Comparison of ENCODE assay signal across 9 cellular contexts in the genomic region with DNA sequence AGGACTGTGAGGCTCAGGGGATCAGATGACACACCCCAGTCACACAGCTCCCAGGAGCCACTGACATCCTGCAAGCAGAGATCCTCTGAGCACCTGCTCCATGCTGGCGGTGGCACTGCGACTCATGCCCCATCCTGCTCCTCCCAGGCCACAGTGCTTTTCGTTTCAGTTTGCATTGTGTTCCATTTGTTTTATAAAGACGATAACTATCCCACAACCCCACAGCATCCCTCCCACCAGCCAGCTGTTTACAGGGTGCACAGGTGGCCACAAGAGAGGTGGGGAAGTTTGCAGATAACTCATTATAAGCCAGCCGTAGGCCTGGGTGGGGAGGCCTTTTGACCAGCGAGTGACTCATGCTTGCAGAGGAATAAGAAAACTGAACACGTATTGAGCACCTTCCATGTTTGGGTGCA. TPM values are rescaled to one million over a fixed set of nuclear protein-coding genes. Genes with fewer than 3 reads are reported as not detected.
A peak's percentile ranks its signal among the peaks of the same experiment; 100 is the strongest.
DNase-seq lines count a peak whose midpoint lies in the region; ATAC-seq, FAIRE-seq and TF ChIP-seq lines count a peak whose summit lies in the region.
"Had no signal": no experiment of that assay in that cellular context is flagged by ENCODE, and none has a peak within 500 bp of the region (broad histone marks: within the 10 kb centered on the region; RNA-seq: fewer than 3 reads in every experiment).

No MANE protein-coding gene starts in this region.

- no peaks in the 10 kb centered on the region for H3K27me3 Mint-ChIP-seq in MCF 10A (ENCODE audit: insufficient read depth, unreplicated experiment)

- WGBS in esophagus, 2 donors = 38 to 42% methylated on average over 7 of the region's 7 CpGs
- whole genome bisulfite sequencing in stomach, 5 donors = 15 to 35% (median 27%) methylated on average over 7 of the region's 7 CpGs

- H3K4me1 ChIP-seq in breast epithelium (no peaks in the 10 kb centered on the region), esophagus (ENCODE audit: control insufficient read depth in 2 of 2, insufficient read depth in 2 of 2, low read length in 1 of 2) (peaks cover 0 to 10% of the 10 kb centered on the region in 2 donors), stomach (peaks cover 15 to 35% (median 27%) of the 10 kb centered on the region in 4 donors)
- H3K4me1 ChIP-seq: spleen had no signal

- BruUV-seq in MCF 10A (replicated peaks; lab: Mats Ljungman, UMichigan) = no TSS peak

- H3K9me3 ChIP-seq in breast epithelium (no peaks in the 10 kb centered on the region), esophagus (ENCODE audit: control insufficient read depth in 2 of 2, insufficient read depth in 1 of 2, low read depth in 1 of 2, low read length in 1 of 2) (no peaks in the 10 kb centered on the region), stomach (no peaks in the 10 kb centered on the region)
- H3K9me3 ChIP-seq: spleen had no signal

- no peak for TF ChIP-seq EP300 in stomach (IDR thresholded peaks at IDR 0.05)

- CTCF ChIA-PET in MCF 10A (lab: Yijun Ruan, JAX) = interaction anchor here (0.6 to 1.5 kb wide), 7 partner anchors 19 to 138 kb away, joined by 3 to 4 read pairs (median 3); no protein-coding TSS in a partner anchor

- H3K36me3 ChIP-seq in breast epithelium (no peaks in the 10 kb centered on the region), esophagus (ENCODE audit: control insufficient read depth in 2 of 2, insufficient read depth in 2 of 2, low read length in 1 of 2) (no peaks in the 10 kb centered on the region), stomach (no peaks in the 10 kb centered on the region)
- H3K36me3 ChIP-seq: spleen had no signal

- no peak for TF ChIP-seq CTCF in MCF 10A (IDR thresholded peaks at IDR 0.05; ENCODE audit: unreplicated experiment)
- TF ChIP-seq CTCF in breast epithelium (IDR thresholded peaks at IDR 0.05) = no peak
- no peak for TF ChIP-seq CTCF in stomach (IDR thresholded peaks at IDR 0.05)

- TF ChIP-seq POLR2A in breast epithelium (IDR thresholded peaks at IDR 0.05) (no peak), stomach (IDR thresholded peaks at IDR 0.05) (no peak)

- POLR2A ChIA-PET in MCF 10A (lab: Yijun Ruan, JAX) = interaction anchor here (1.0 to 3.5 kb wide), 5 partner anchors 11 to 61 kb away, joined by 3 to 36 read pairs (median 4); a partner anchor contains a TSS

- no peaks in the 10 kb centered on the region for H3K27me3 ChIP-seq in breast epithelium
- H3K27me3 ChIP-seq in esophagus (ENCODE audit: control insufficient read depth in 1 of 2, insufficient read depth in 2 of 2, low read length in 2 of 2) = no peaks in the 10 kb centered on the region
- no peaks in the 10 kb centered on the region for H3K27me3 ChIP-seq in stomach
- H3K27me3 ChIP-seq: spleen had no signal

- no peak for FAIRE-seq in frontal cortex (lab: Jason Lieb, UNC)

- H3K4me3 ChIP-seq in breast epithelium = no peak overlapping the region
- no peak overlapping the region for H3K4me3 ChIP-seq in esophagus (ENCODE audit: low read depth in 1 of 2, low read length in 2 of 2)
- H3K4me3 ChIP-seq in stomach = no peak overlapping the region
- H3K4me3 ChIP-seq: spleen had no signal

- peaks cover 24% of the 10 kb centered on the region for H3K4me1 Mint-ChIP-seq in MCF 10A (ENCODE audit: insufficient read depth, unreplicated experiment)

- no peaks in the 10 kb centered on the region for H3K9me3 Mint-ChIP-seq in MCF 10A (ENCODE audit: unreplicated experiment)

- intact Hi-C loops in MCF 10A (cut with micrococcal nuclease) = no loop called here
- intact Hi-C loops in breast epithelium (cut with DNase I; ENCODE audit: low total_unique reads) = no loop called here
- intact Hi-C loops in stomach (cut with DNase I; ENCODE audit: low total_unique reads) = no loop called here

- peak overlapping the region; percentile 57 for H3K4me3 Mint-ChIP-seq in MCF 10A (ENCODE audit: unreplicated experiment)

- H3K27ac ChIP-seq in breast epithelium = peak overlapping the region in 1 of 2 donors; percentile 3
- H3K27ac ChIP-seq in esophagus (ENCODE audit: low read depth in 2 of 2, low read length in 1 of 2) = peak overlapping the region; percentile 85 to 90
- H3K27ac ChIP-seq in stomach = peak overlapping the region; percentile 74 to 83 (median 78)
- H3K27ac ChIP-seq: spleen had no signal

- ATAC-seq in GM21526 (IDR thresholded peaks at IDR 0.05; ENCODE audit: low FRiP score, unreplicated experiment) = no peak

- peak overlapping the region; percentile 12 for H3K27ac Mint-ChIP-seq in MCF 10A (ENCODE audit: low read depth, unreplicated experiment)

- peak; percentile 69 for DNase-seq in MCF 10A (ENCODE audit: unreplicated experiment)
- no peak for DNase-seq in breast epithelium (ENCODE audit: low spot score in 2 of 2)
- DNase-seq in NCI-H2196 treated with DMSO at 0.1 percent for 48 hours (lab: John Stamatoyannopoulos, UW; ENCODE audit: unreplicated experiment) = peak; percentile 8
- DNase-seq in stomach = peak; percentile 69
- DNase-seq in frontal cortex (ENCODE audit: low spot score in 2 of 2) = no peak
- no peak for DNase-seq in NCI-H1048 (lab: John Stamatoyannopoulos, UW)
- DNase-seq: spleen had no signal

- no peaks in the 10 kb centered on the region for H3K36me3 Mint-ChIP-seq in MCF 10A (ENCODE audit: insufficient read depth, unreplicated experiment)

RNA-seq across cellular contexts. Expression of a gene that starts 28.2 kb away (rescaled TPM):
- not detected in 2 replicates for total RNA-seq in MCF 10A (2022)
- total RNA-seq in breast epithelium = under 1 TPM in 1 of 3 donors, not detected in 2; 0.29 TPM
- under 1 TPM; 0.16 to 0.41 TPM for polyA plus RNA-seq in esophagus
- 1 to 10 TPM in 2 of 5 donors, not detected in 3; 2.2 to 5.8 TPM for total RNA-seq in stomach
- polyA plus RNA-seq in stomach = 1 to 10 TPM in 1 of 3 donors, under 1 TPM in 2; 0.38 to 2.1 (median 0.44) TPM
- under 0.01 TPM for total RNA-seq in frontal cortex
- total RNA-seq: spleen had no signal
- polyA plus RNA-seq: spleen had no signal

RNA-seq across cellular contexts. Expression of a gene that starts 48.1 kb away (rescaled TPM):
- 12.4 and 17.2 TPM in 2 replicates for total RNA-seq in MCF 10A (2022)
- 10 to 100 TPM in 2 of 3 donors, 1 to 10 TPM in 1; 7.5 to 15.7 (median 10.8) TPM for total RNA-seq in breast epithelium
- 1 to 10 TPM; 2.9 to 6.8 TPM for polyA plus RNA-seq in esophagus
- 10 to 100 TPM in 4 of 5 donors, 1 to 10 TPM in 1; 3.6 to 38.5 (median 12.3) TPM for total RNA-seq in stomach
- polyA plus RNA-seq in stomach = 1 to 10 TPM in 1 of 3 donors, under 1 TPM in 2; 0.56 to 2.3 (median 0.76) TPM
- total RNA-seq in frontal cortex = 22.8 TPM

Comparison
In these comparisons a context has a peak if more than half of its experiments do, and no peak if none do; other contexts are left out.
1. DNase-seq: peak in MCF 10A (single experiment), NCI-H2196 treated with DMSO at 0.1 percent for 48 hours (single experiment) and stomach (single experiment); none in breast epithelium (0 of 2), frontal cortex (0 of 2) and NCI-H1048 (single experiment).